In genomic region chr3:197298341-197298857, GRCh38 we compare ENCODE assay signal across 8 cellular contexts. TPM values are rescaled to one million over a fixed set of nuclear protein-coding genes. Genes with fewer than 3 reads are reported as not detected.
DNase-seq lines count a peak whose midpoint lies in the region; ATAC-seq lines count a peak whose summit lies in the region.

Gene DLG1 (minus strand): TSS chr3:197298612. CDS start chr3:197297204, 1,408 bp downstream.

- H3K27ac ChIP-seq in CD4-positive, CD25-positive, alpha-beta regulatory T cell (ENCODE audit: insufficient read depth, low read length, poor library complexity, severe bottlenecking), result peak within 1 kb of the TSS; percentile 84

- no peaks in the 10 kb centered on the region for H3K9me3 ChIP-seq in CD4-positive, CD25-positive, alpha-beta regulatory T cell (ENCODE audit: control insufficient read depth in 2 of 2, low read length in 2 of 2)

- peak; percentile 45 to 46 for ATAC-seq in CD4-positive, CD25-positive, alpha-beta regulatory T cell (ENCODE audit: low read depth in 2 of 2)
- ATAC-seq in GM19452 (IDR thresholded peaks at IDR 0.05; ENCODE audit: unreplicated experiment) (peak; percentile 32), memory B cell (ENCODE audit: low read depth) (peak; percentile 54)

- H3K27ac Mint-ChIP-seq in CD4-positive, CD25-positive, alpha-beta regulatory T cell, result peak within 1 kb of the TSS; percentile 92 to 98 (median 95)
- peak within 1 kb of the TSS; percentile 85 for H3K27ac Mint-ChIP-seq in memory B cell

- H3K9me3 Mint-ChIP-seq in CD4-positive, CD25-positive, alpha-beta regulatory T cell, result no peaks in the 10 kb centered on the region
- no peaks in the 10 kb centered on the region for H3K9me3 Mint-ChIP-seq in memory B cell

- peaks cover 2% of the 10 kb centered on the region for H3K36me3 Mint-ChIP-seq in CD4-positive, CD25-positive, alpha-beta regulatory T cell
- no peaks in the 10 kb centered on the region for H3K36me3 Mint-ChIP-seq in memory B cell

- DNase-seq in CD4-positive, CD25-positive, alpha-beta regulatory T cell, result peak in 2 of 3 donors; percentile 75 to 88
- DNase-seq in HK-2 (ENCODE audit: unreplicated experiment), result peak; percentile 94
- DNase-seq in NCI-H82 treated with DMSO at 0.1 percent for 48 hours (lab: John Stamatoyannopoulos, UW; ENCODE audit: unreplicated experiment), result peak; percentile 92
- DNase-seq in activated CD8-positive, alpha-beta memory T cell treated with anti-CD3 and anti-CD28 coated beads for 1 hour (ENCODE audit: extremely low read depth in 1 of 2, low read depth in 1 of 2), result peak; percentile 42 to 71
- peak; percentile 70 for DNase-seq in effector CD4-positive, alpha-beta T cell
- DNase-seq in memory B cell (ENCODE audit: low spot score in 2 of 2), result peak; percentile 39 to 69
- peak; percentile 62 for DNase-seq in stimulated activated CD8-positive, alpha-beta memory T cell treated with anti-CD3 and anti-CD28 coated beads, Interleukin-12 subunit alpha, Interleukin-12 subunit beta, amount 100 ng/mL, for 24 hours (ENCODE audit: extremely low read depth)

- H3K4me3 Mint-ChIP-seq in CD4-positive, CD25-positive, alpha-beta regulatory T cell, result peak within 1 kb of the TSS; percentile 89 to 98 (median 94)
- peak within 1 kb of the TSS; percentile 88 for H3K4me3 Mint-ChIP-seq in memory B cell

- peak within 1 kb of the TSS; percentile 96 for H3K4me3 ChIP-seq in CD4-positive, CD25-positive, alpha-beta regulatory T cell (ENCODE audit: low read depth, low read length)

- H3K27me3 ChIP-seq in CD4-positive, CD25-positive, alpha-beta regulatory T cell (ENCODE audit: control insufficient read depth, insufficient read depth, low read length), result peaks cover 13% of the 10 kb centered on the region

- H3K27me3 Mint-ChIP-seq in CD4-positive, CD25-positive, alpha-beta regulatory T cell, result peaks cover 32% of the 10 kb centered on the region
- peaks cover 9% of the 10 kb centered on the region for H3K27me3 Mint-ChIP-seq in memory B cell

- peaks cover 34% of the 10 kb centered on the region for H3K4me1 ChIP-seq in CD4-positive, CD25-positive, alpha-beta regulatory T cell (ENCODE audit: control insufficient read depth, insufficient read depth, low read length, poor library complexity, severe bottlenecking)

- peaks cover 3% of the 10 kb centered on the region for H3K36me3 ChIP-seq in CD4-positive, CD25-positive, alpha-beta regulatory T cell (ENCODE audit: control insufficient read depth, insufficient read depth, low read length)

- H3K4me1 Mint-ChIP-seq in CD4-positive, CD25-positive, alpha-beta regulatory T cell, result peaks cover 4 to 44% (median 16%) of the 10 kb centered on the region in 4 donors
- H3K4me1 Mint-ChIP-seq in memory B cell, result peaks cover 11% of the 10 kb centered on the region

RNA-seq across cellular contexts. Expression of gene DLG1, which starts in this region (rescaled TPM):
- total RNA-seq in CD4-positive, CD25-positive, alpha-beta regulatory T cell, result 106 TPM
- 10 to 100 TPM; 25.2 to 31.5 (median 29.6) TPM for polyA plus RNA-seq in CD4-positive, CD25-positive, alpha-beta regulatory T cell

Comparison
In these comparisons a context has a peak if more than half of its experiments do, and no peak if none do; other contexts are left out.
1. Peak in every context shown above with its lines: DNase-seq, ATAC-seq, H3K4me3 ChIP-seq and H3K27ac ChIP-seq.